18 cellular contexts compared by ENCODE assay signal in the genomic region with DNA sequence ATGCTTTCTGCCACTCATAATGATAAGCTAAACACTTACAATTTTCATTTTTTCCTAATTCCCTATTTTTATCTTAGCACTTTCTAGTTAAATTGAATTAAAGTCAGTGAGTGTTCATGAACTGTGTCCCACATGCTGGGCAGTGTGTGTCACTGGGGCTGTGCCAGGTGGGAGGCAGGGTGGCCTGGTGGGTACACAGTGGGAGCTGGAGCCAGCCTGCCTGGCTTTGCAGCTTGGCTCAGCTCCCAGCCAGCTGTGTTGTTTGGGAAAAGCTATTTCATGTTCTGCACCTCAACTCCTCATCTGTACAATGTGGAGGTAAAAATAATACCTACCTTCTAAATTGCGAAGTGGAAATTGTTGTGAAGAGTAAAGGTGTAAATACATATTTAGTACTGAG.
DNase-seq lines count a peak whose midpoint lies in the region; ATAC-seq and TF ChIP-seq lines count a peak whose summit lies in the region.
"Had no signal": no experiment of that assay in that cellular context is flagged by ENCODE, and none has a peak within 500 bp of the region (broad histone marks: within the 10 kb centered on the region; RNA-seq: fewer than 3 reads in every experiment).

No MANE protein-coding gene starts in this region.

- ATAC-seq in GM18868 (IDR thresholded peaks at IDR 0.05; ENCODE audit: unreplicated experiment), result no peak
- no peak for ATAC-seq in effector memory CD8-positive, alpha-beta T cell (replicated peaks)
- ATAC-seq: activated CD4-positive, alpha-beta T cell treated with anti-CD3 and anti-CD28 coated beads for 36 hours had no signal

- peaks cover 28% of the 10 kb centered on the region for H3K4me1 ChIP-seq in A673 (ENCODE audit: insufficient read depth, low read length, poor library complexity, severe bottlenecking)
- H3K4me1 ChIP-seq: suprapubic skin had no signal

- H3K27me3 Mint-ChIP-seq in effector memory CD8-positive, alpha-beta T cell, result no peaks in the 10 kb centered on the region
- peaks cover 3% of the 10 kb centered on the region for H3K27me3 Mint-ChIP-seq in activated naive CD4-positive, alpha-beta T cell treated with anti-CD3 and anti-CD28 coated beads for 36 hours (ENCODE audit: low read depth)
- H3K27me3 Mint-ChIP-seq: activated CD4-positive, alpha-beta T cell treated with anti-CD3 and anti-CD28 coated beads for 36 hours; CD4-positive, alpha-beta T cell had no signal

- no peaks in the 10 kb centered on the region for H3K27me3 ChIP-seq in A673 (replicated peaks; ENCODE audit: insufficient read depth, low read depth, low read length, poor library complexity)
- H3K27me3 ChIP-seq: suprapubic skin had no signal

- H3K4me3 ChIP-seq in A673 (ENCODE audit: low read depth, low read length, poor library complexity, severe bottlenecking), result no peak overlapping the region
- H3K4me3 ChIP-seq: suprapubic skin had no signal

- BruUV-seq in A673 (replicated peaks; lab: Mats Ljungman, UMichigan), result no TSS peak

- DNase-seq in A673 (ENCODE audit: low spot score) (peak; percentile 78), DMS153 (lab: John Stamatoyannopoulos, UW) (peak; percentile 41), NCI-H1930 (lab: John Stamatoyannopoulos, UW) (peak; percentile 14 to 60), NCI-H748 treated with DMSO at 0.1 percent for 48 hours (lab: John Stamatoyannopoulos, UW) (peak; percentile 62), HT-29 (ENCODE audit: low spot score) (no peak)
- no peak for DNase-seq in effector memory CD8-positive, alpha-beta T cell
- DNase-seq in activated naive CD4-positive, alpha-beta T cell treated with anti-CD3 and anti-CD28 coated beads for 36 hours, result no peak
- DNase-seq: activated CD4-positive, alpha-beta T cell treated with anti-CD3 and anti-CD28 coated beads for 36 hours; CD4-positive, alpha-beta T cell; EL; foreskin fibroblast; hippocampal formation; islet precursor cell; KG1; NCI-H1048; occipital lobe had no signal

- CTCF ChIA-PET in A673 (lab: Charles Lee), result no interaction called here
- CTCF ChIA-PET in activated naive CD4-positive, alpha-beta T cell treated with anti-CD3 and anti-CD28 coated beads for 36 hours (lab: Charles Lee), result no interaction called here

- no peaks in the 10 kb centered on the region for H3K36me3 Mint-ChIP-seq in effector memory CD8-positive, alpha-beta T cell (ENCODE audit: insufficient read depth)
- no peaks in the 10 kb centered on the region for H3K36me3 Mint-ChIP-seq in activated naive CD4-positive, alpha-beta T cell treated with anti-CD3 and anti-CD28 coated beads for 36 hours (ENCODE audit: low read depth)

- no peaks in the 10 kb centered on the region for H3K9me3 ChIP-seq in A673 (ENCODE audit: low read depth, low read length, poor library complexity, severe bottlenecking)
- H3K9me3 ChIP-seq: suprapubic skin had no signal

- H3K27ac Mint-ChIP-seq in effector memory CD8-positive, alpha-beta T cell, result no peak overlapping the region
- no peak overlapping the region for H3K27ac Mint-ChIP-seq in activated naive CD4-positive, alpha-beta T cell treated with anti-CD3 and anti-CD28 coated beads for 36 hours
- H3K27ac Mint-ChIP-seq: activated CD4-positive, alpha-beta T cell treated with anti-CD3 and anti-CD28 coated beads for 36 hours; CD4-positive, alpha-beta T cell had no signal

- intact Hi-C loops in A673 (cut with micrococcal nuclease; ENCODE audit: unreplicated experiment), result no loop called here
- intact Hi-C loops in activated naive CD4-positive, alpha-beta T cell treated with anti-CD3 and anti-CD28 coated beads for 36 hours (cut with micrococcal nuclease), result no loop called here

- peaks cover 0 to 1% of the 10 kb centered on the region in 2 donors for H3K9me3 Mint-ChIP-seq in effector memory CD8-positive, alpha-beta T cell
- H3K9me3 Mint-ChIP-seq in activated naive CD4-positive, alpha-beta T cell treated with anti-CD3 and anti-CD28 coated beads for 36 hours, result no peaks in the 10 kb centered on the region

- POLR2A ChIA-PET in A673 (lab: Charles Lee; ENCODE audit: low non-redundant PET), result interaction anchor here (0.6 kb wide), 1 partner anchor 16 kb away, joined by 4 read pairs; no protein-coding TSS in a partner anchor

- no peaks in the 10 kb centered on the region for H3K36me3 ChIP-seq in A673 (ENCODE audit: insufficient read depth, low read length, poor library complexity, severe bottlenecking)
- H3K36me3 ChIP-seq: suprapubic skin had no signal

- no peak for TF ChIP-seq CTCF in A673 (conservative IDR thresholded peaks at IDR 0.05; ENCODE audit: low read depth, low read length)

- H3K4me1 Mint-ChIP-seq in effector memory CD8-positive, alpha-beta T cell (ENCODE audit: low read depth in 2 of 2), result no peaks in the 10 kb centered on the region
- H3K4me1 Mint-ChIP-seq in activated naive CD4-positive, alpha-beta T cell treated with anti-CD3 and anti-CD28 coated beads for 36 hours (ENCODE audit: low read depth), result no peaks in the 10 kb centered on the region
- H3K4me1 Mint-ChIP-seq: activated CD4-positive, alpha-beta T cell treated with anti-CD3 and anti-CD28 coated beads for 36 hours had no signal

- no peak overlapping the region for H3K27ac ChIP-seq in A673 (ENCODE audit: low read depth, low read length, poor library complexity, severe bottlenecking)
- H3K27ac ChIP-seq: suprapubic skin had no signal

- no peak overlapping the region for H3K4me3 Mint-ChIP-seq in effector memory CD8-positive, alpha-beta T cell
- no peak overlapping the region for H3K4me3 Mint-ChIP-seq in activated naive CD4-positive, alpha-beta T cell treated with anti-CD3 and anti-CD28 coated beads for 36 hours
- H3K4me3 Mint-ChIP-seq: activated CD4-positive, alpha-beta T cell treated with anti-CD3 and anti-CD28 coated beads for 36 hours; CD4-positive, alpha-beta T cell had no signal

Comparison
In these comparisons a context has a peak if more than half of its experiments do, and no peak if none do; other contexts are left out.
1. DNase-seq: peak in A673 (single experiment), DMS153 (single experiment), NCI-H1930 (2 of 2) and NCI-H748 treated with DMSO at 0.1 percent for 48 hours (single experiment); none in effector memory CD8-positive, alpha-beta T cell (0 of 3), activated naive CD4-positive, alpha-beta T cell treated with anti-CD3 and anti-CD28 coated beads for 36 hours (single experiment) and HT-29 (single experiment).